Comparison of ENCODE assay signal across 8 cellular contexts in the genomic region with DNA sequence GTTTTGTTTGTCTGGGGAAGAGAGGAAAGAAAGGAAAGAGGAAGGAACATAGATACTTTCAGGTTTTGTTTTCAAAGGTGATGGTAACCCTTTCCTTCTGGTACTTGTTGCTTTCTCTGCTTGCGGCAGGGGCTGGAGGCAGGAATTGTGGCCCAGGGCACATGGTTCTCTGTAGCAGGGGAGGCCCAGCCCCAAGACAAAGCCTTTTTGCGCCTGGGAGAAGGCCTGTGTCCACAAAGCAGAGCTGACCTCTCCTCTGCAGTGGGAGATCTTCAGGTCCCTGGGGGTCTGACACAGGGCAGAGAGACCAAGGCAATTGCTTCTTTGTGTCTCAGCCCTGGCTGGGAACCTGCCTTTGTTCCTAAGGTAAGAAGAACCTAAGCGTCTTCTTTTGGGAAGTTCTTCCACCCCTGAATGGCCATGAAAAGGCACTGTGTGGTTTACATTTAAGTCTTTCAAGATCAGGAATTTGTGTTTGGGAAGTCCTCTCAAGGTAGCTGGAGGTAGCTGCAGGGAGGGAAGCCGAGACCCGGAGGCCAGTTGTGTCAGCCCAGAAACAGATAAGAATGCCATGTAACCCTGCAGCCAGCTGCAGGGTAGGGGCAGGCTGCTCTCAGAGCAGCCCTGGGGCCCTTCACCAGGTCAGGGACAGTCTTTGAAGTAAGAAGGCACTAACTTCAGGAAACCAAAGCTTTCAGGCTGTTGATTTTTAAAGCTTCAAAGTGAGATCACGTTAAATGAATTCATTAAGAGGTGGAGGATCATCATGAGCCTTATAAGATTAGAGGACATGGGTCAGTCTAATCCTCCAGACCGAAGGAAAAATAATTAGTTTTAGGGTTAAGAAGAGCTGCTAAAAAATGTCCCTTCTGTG.
DNase-seq lines count a peak whose midpoint lies in the region; ATAC-seq and TF ChIP-seq lines count a peak whose summit lies in the region.

No MANE protein-coding gene starts in this region.

- H3K4me3 ChIP-seq in adrenal gland (no peak overlapping the region), lung (no peak overlapping the region), thyroid gland (replicated peaks in 1 of 3) (no peak overlapping the region)
- H3K4me3 ChIP-seq in naive thymus-derived CD4-positive, alpha-beta T cell (ENCODE audit: low read length), result no peak overlapping the region

- no peak for TF ChIP-seq CTCF in adrenal gland (IDR thresholded peaks at IDR 0.05)
- no peak for TF ChIP-seq CTCF in lung (IDR thresholded peaks at IDR 0.05; ENCODE audit: control extremely low read depth, extremely low read depth)
- no peak for TF ChIP-seq CTCF in thyroid gland (IDR thresholded peaks at IDR 0.05)

- no peaks in the 10 kb centered on the region for H3K27me3 Mint-ChIP-seq in activated CD4-positive, alpha-beta memory T cell treated with anti-CD3 and anti-CD28 coated beads, Interleukin-2, amount 10 ng/mL, durations not matched to agents 7 days and 5 days
- H3K27me3 Mint-ChIP-seq in activated CD4-positive, alpha-beta memory T cell treated with anti-CD3 and anti-CD28 coated beads for 36 hours, result no peaks in the 10 kb centered on the region
- H3K27me3 Mint-ChIP-seq in naive thymus-derived CD4-positive, alpha-beta T cell, result no peaks in the 10 kb centered on the region

- POLR2A ChIA-PET in activated CD4-positive, alpha-beta memory T cell treated with anti-CD3 and anti-CD28 coated beads, Interleukin-2, amount 10 ng/mL, durations not matched to agents 7 days and 5 days (lab: Charles Lee), result no interaction called here
- POLR2A ChIA-PET in activated CD4-positive, alpha-beta memory T cell treated with anti-CD3 and anti-CD28 coated beads for 36 hours (lab: Charles Lee), result no interaction called here
- POLR2A ChIA-PET in naive thymus-derived CD4-positive, alpha-beta T cell (lab: Charles Lee), result no interaction called here

- CTCF ChIA-PET in activated CD4-positive, alpha-beta memory T cell treated with anti-CD3 and anti-CD28 coated beads, Interleukin-2, amount 10 ng/mL, durations not matched to agents 7 days and 5 days (lab: Charles Lee), result interaction anchor here (0.6 kb wide), 1 partner anchor 181 kb away, joined by 3 read pairs; no protein-coding TSS in a partner anchor
- CTCF ChIA-PET in activated CD4-positive, alpha-beta memory T cell treated with anti-CD3 and anti-CD28 coated beads for 36 hours (lab: Charles Lee), result no interaction called here
- CTCF ChIA-PET in naive thymus-derived CD4-positive, alpha-beta T cell (lab: Charles Lee), result interaction anchor here (0.6 kb wide), 1 partner anchor 244 kb away, joined by 3 read pairs; no protein-coding TSS in a partner anchor

- H3K36me3 ChIP-seq in adrenal gland (replicated peaks in 1 of 2), result peaks cover 0 to 13% of the 10 kb centered on the region in 2 donors
- peaks cover 0 to 15% of the 10 kb centered on the region in 2 donors for H3K36me3 ChIP-seq in lung (ENCODE audit: control insufficient read depth in 2 of 2, insufficient read depth in 2 of 2, low read length in 2 of 2)
- H3K36me3 ChIP-seq in thyroid gland, result no peaks in the 10 kb centered on the region
- peaks cover 0 to 77% (median 8%) of the 10 kb centered on the region in 3 experiments for H3K36me3 ChIP-seq in naive thymus-derived CD4-positive, alpha-beta T cell (ENCODE audit: control insufficient read depth in 2 of 3, insufficient read depth in 3 of 3, low read length in 3 of 3)

- H3K4me1 Mint-ChIP-seq in activated CD4-positive, alpha-beta memory T cell treated with anti-CD3 and anti-CD28 coated beads, Interleukin-2, amount 10 ng/mL, durations not matched to agents 7 days and 5 days, result peaks cover 14% of the 10 kb centered on the region
- H3K4me1 Mint-ChIP-seq in activated CD4-positive, alpha-beta memory T cell treated with anti-CD3 and anti-CD28 coated beads for 36 hours (ENCODE audit: low read depth), result peaks cover 11% of the 10 kb centered on the region
- peaks cover 7 to 26% (median 14%) of the 10 kb centered on the region in 7 donors for H3K4me1 Mint-ChIP-seq in naive thymus-derived CD4-positive, alpha-beta T cell

- no peak for TF ChIP-seq POLR2A in adrenal gland (IDR thresholded peaks at IDR 0.05)
- no peak for TF ChIP-seq POLR2A in thyroid gland (IDR thresholded peaks at IDR 0.05)

- H3K4me1 ChIP-seq in adrenal gland (replicated peaks in 1 of 2), result peaks cover 63 to 90% of the 10 kb centered on the region in 2 donors
- peaks cover 17 to 36% of the 10 kb centered on the region in 2 donors for H3K4me1 ChIP-seq in lung (ENCODE audit: control insufficient read depth in 2 of 2, insufficient read depth in 2 of 2, low read length in 2 of 2)
- H3K4me1 ChIP-seq in thyroid gland, result peaks cover 50 to 82% of the 10 kb centered on the region in 2 donors
- no peaks in the 10 kb centered on the region for H3K4me1 ChIP-seq in naive thymus-derived CD4-positive, alpha-beta T cell (ENCODE audit: control insufficient read depth in 2 of 2, insufficient read depth in 2 of 2, low read length in 2 of 2)

- H3K4me3 Mint-ChIP-seq in activated CD4-positive, alpha-beta memory T cell treated with anti-CD3 and anti-CD28 coated beads, Interleukin-2, amount 10 ng/mL, durations not matched to agents 7 days and 5 days, result no peak overlapping the region
- no peak overlapping the region for H3K4me3 Mint-ChIP-seq in activated CD4-positive, alpha-beta memory T cell treated with anti-CD3 and anti-CD28 coated beads for 36 hours
- H3K4me3 Mint-ChIP-seq in naive thymus-derived CD4-positive, alpha-beta T cell, result no peak overlapping the region

- peak overlapping the region; percentile 45 to 98 (median 95) for H3K27ac ChIP-seq in adrenal gland
- H3K27ac ChIP-seq in lung (ENCODE audit: low read depth in 1 of 2, low read length in 1 of 2), result peak overlapping the region; percentile 97
- H3K27ac ChIP-seq in thyroid gland, result peak overlapping the region; percentile 90 to 95 (median 92)
- H3K27ac ChIP-seq in naive thymus-derived CD4-positive, alpha-beta T cell (ENCODE audit: low read depth, low read length), result no peak overlapping the region

- peak overlapping the region; percentile 38 for H3K27ac Mint-ChIP-seq in activated CD4-positive, alpha-beta memory T cell treated with anti-CD3 and anti-CD28 coated beads, Interleukin-2, amount 10 ng/mL, durations not matched to agents 7 days and 5 days
- H3K27ac Mint-ChIP-seq in activated CD4-positive, alpha-beta memory T cell treated with anti-CD3 and anti-CD28 coated beads for 36 hours, result no peak overlapping the region
- H3K27ac Mint-ChIP-seq in naive thymus-derived CD4-positive, alpha-beta T cell, result peak overlapping the region in 4 of 9 donors; percentile 3 to 52 (median 8)

- peaks cover 21% of the 10 kb centered on the region for H3K36me3 Mint-ChIP-seq in activated CD4-positive, alpha-beta memory T cell treated with anti-CD3 and anti-CD28 coated beads, Interleukin-2, amount 10 ng/mL, durations not matched to agents 7 days and 5 days (ENCODE audit: low read depth)
- H3K36me3 Mint-ChIP-seq in activated CD4-positive, alpha-beta memory T cell treated with anti-CD3 and anti-CD28 coated beads for 36 hours, result peaks cover 14% of the 10 kb centered on the region
- peaks cover 4 to 39% (median 10%) of the 10 kb centered on the region in 5 donors for H3K36me3 Mint-ChIP-seq in naive thymus-derived CD4-positive, alpha-beta T cell

- no peaks in the 10 kb centered on the region for H3K27me3 ChIP-seq in adrenal gland
- no peaks in the 10 kb centered on the region for H3K27me3 ChIP-seq in lung (ENCODE audit: control insufficient read depth, insufficient read depth)
- no peaks in the 10 kb centered on the region for H3K27me3 ChIP-seq in thyroid gland
- H3K27me3 ChIP-seq in naive thymus-derived CD4-positive, alpha-beta T cell (ENCODE audit: control insufficient read depth in 2 of 2, insufficient read depth in 2 of 2, low read length in 2 of 2), result no peaks in the 10 kb centered on the region

- no peak for ATAC-seq in lung (ENCODE audit: insufficient read depth, low FRiP score)
- ATAC-seq in naive thymus-derived CD4-positive, alpha-beta T cell, result no peak

- 55 to 61% (median 59%) methylated on average over 6 to 7 of the region's 7 CpGs for WGBS in adrenal gland, 4 donors
- 80 to 84% methylated on average over 7 of the region's 7 CpGs for whole genome bisulfite sequencing in lung, 2 donors
- WGBS in thyroid gland, 2 donors, result 87 to 91% methylated on average over 7 of the region's 7 CpGs

- H3K9me3 ChIP-seq in adrenal gland (replicated peaks in 1 of 3) (no peaks in the 10 kb centered on the region), lung (ENCODE audit: control insufficient read depth in 2 of 2, insufficient read depth in 1 of 2, low read length in 1 of 2) (no peaks in the 10 kb centered on the region), thyroid gland (no peaks in the 10 kb centered on the region)
- H3K9me3 ChIP-seq in naive thymus-derived CD4-positive, alpha-beta T cell (ENCODE audit: control insufficient read depth in 2 of 3, low read length in 3 of 3), result no peaks in the 10 kb centered on the region

- no peak for DNase-seq in activated CD4-positive, alpha-beta memory T cell treated with anti-CD3 and anti-CD28 coated beads, Interleukin-2, amount 10 ng/mL, durations not matched to agents 7 days and 5 days
- DNase-seq in activated CD4-positive, alpha-beta memory T cell treated with anti-CD3 and anti-CD28 coated beads for 36 hours, result no peak
- DNase-seq in adrenal gland (peak in 1 of 7 donors; percentile 56), lung (ENCODE audit: low spot score) (no peak), thyroid gland (no peak), NCI-H1694 (lab: John Stamatoyannopoulos, UW) (no peak)
- DNase-seq in naive thymus-derived CD4-positive, alpha-beta T cell, result no peak
- DNase-seq in stimulated activated CD4-positive, alpha-beta T cell treated with anti-CD3 and anti-CD28 coated beads, Interleukin-4, amount 100 ng/mL, for 1 hour, result no peak

- H3K9me3 Mint-ChIP-seq in activated CD4-positive, alpha-beta memory T cell treated with anti-CD3 and anti-CD28 coated beads, Interleukin-2, amount 10 ng/mL, durations not matched to agents 7 days and 5 days, result no peaks in the 10 kb centered on the region
- H3K9me3 Mint-ChIP-seq in activated CD4-positive, alpha-beta memory T cell treated with anti-CD3 and anti-CD28 coated beads for 36 hours, result no peaks in the 10 kb centered on the region
- H3K9me3 Mint-ChIP-seq in naive thymus-derived CD4-positive, alpha-beta T cell, result no peaks in the 10 kb centered on the region

- intact Hi-C loops in activated CD4-positive, alpha-beta memory T cell treated with anti-CD3 and anti-CD28 coated beads for 36 hours (cut with micrococcal nuclease), result no loop called here
- intact Hi-C loops in adrenal gland (cut with DNase I) (no loop called here), thyroid gland (cut with DNase I) (no loop called here)
- intact Hi-C loops in naive thymus-derived CD4-positive, alpha-beta T cell (cut with micrococcal nuclease), result no loop called here
